In the genomic region with DNA sequence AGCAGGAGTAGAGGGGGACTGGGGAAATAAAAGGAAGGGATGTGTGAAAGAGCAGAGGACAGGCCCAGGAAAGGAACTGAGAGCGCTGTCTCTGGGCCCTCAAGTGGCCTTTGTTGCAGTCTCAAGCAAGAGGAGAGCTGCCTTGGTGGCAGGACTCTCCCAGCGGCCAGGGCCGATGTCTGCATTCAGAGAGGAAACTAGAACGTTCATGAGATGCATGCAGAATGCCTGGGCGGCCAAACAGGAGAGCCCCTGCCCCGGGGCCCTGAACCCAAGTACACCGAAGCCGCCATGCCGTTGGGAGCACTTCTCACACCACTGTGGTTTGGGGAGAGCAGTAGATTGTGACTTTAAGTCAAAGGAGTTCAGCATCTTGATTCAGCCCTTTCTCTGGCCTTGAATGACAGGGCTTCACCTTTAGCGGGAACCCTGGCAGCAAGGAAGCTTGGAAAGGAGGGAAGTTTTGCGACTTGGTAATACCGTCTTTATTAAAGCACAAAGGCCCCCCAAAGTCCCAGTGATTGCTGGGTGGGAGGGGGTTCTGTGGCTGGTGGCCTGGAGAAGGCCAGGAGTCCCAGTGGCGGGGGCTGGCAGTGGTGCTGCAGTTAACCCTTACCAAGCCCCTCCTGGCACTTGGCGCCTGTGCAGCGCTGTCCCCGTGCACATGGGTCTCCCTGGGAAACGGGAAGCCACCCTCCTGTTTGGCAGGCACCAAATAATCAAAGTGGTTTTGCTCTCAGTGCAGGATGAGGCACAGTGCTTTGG, we compare ENCODE assay signal across 30 cellular contexts. TPM values are rescaled to one million over a fixed set of nuclear protein-coding genes. Genes with fewer than 3 reads are reported as not detected.
"Had no signal": no experiment of that assay in that cellular context is flagged by ENCODE, and none has a peak within 500 bp of the region (broad histone marks: within the 10 kb centered on the region; RNA-seq: fewer than 3 reads in every experiment).

No MANE protein-coding gene starts in this region.

- H3K4me2 ChIP-seq: hepatocyte had no signal

- ATAC-seq: esophagus mucosa; gastrocnemius medialis; heart left ventricle; left cardiac atrium; left lung; natural killer cell; pancreas; right cardiac atrium; stimulated activated naive B cell treated with anti-CD40 and anti-IgM and Interleukin-4, amounts not matched to agents 10 μg/mL and 1 μg/mL and 100 μg/mL, for 72 hours; stimulated activated naive CD8-positive, alpha-beta T cell treated with anti-CD3 and anti-CD28 coated beads, Interleukin-15, amount 100 ng/mL, for 72 hours had no signal

- H2AFZ ChIP-seq: hepatocyte had no signal

- H3K27ac ChIP-seq: colonic mucosa, epithelial cell of prostate, gastrocnemius medialis, heart left ventricle, hepatocyte, left lung, neutrophil, pancreas, prostate gland, skin epidermis, suprapubic skin, transverse colon, vagina had no signal

- H3K27ac Mint-ChIP-seq: dendritic cell treated with granulocyte-macrophage colony-stimulating factor and Interleukin-4, amounts not matched to agents 40 ng/mL and 50 ng/mL, for 4 days; endodermal cell; natural killer cell; stimulated activated naive B cell treated with anti-CD40 and anti-IgM and Interleukin-4, amounts not matched to agents 10 μg/mL and 1 μg/mL and 100 μg/mL, for 72 hours; stimulated activated naive CD8-positive, alpha-beta T cell treated with anti-CD3 and anti-CD28 coated beads, Interleukin-15, amount 100 ng/mL, for 72 hours had no signal

- H3K4me1 ChIP-seq: colonic mucosa, gastrocnemius medialis, heart left ventricle, left lung, pancreas, prostate gland, suprapubic skin, transverse colon, vagina had no signal

- H3K4me1 Mint-ChIP-seq: endodermal cell; natural killer cell; stimulated activated naive CD8-positive, alpha-beta T cell treated with anti-CD3 and anti-CD28 coated beads, Interleukin-15, amount 100 ng/mL, for 72 hours had no signal

- H3K4me3 Mint-ChIP-seq: dendritic cell treated with granulocyte-macrophage colony-stimulating factor and Interleukin-4, amounts not matched to agents 40 ng/mL and 50 ng/mL, for 4 days; endodermal cell; natural killer cell; stimulated activated naive B cell treated with anti-CD40 and anti-IgM and Interleukin-4, amounts not matched to agents 10 μg/mL and 1 μg/mL and 100 μg/mL, for 72 hours; stimulated activated naive CD8-positive, alpha-beta T cell treated with anti-CD3 and anti-CD28 coated beads, Interleukin-15, amount 100 ng/mL, for 72 hours had no signal

- H3K4me3 ChIP-seq: colonic mucosa, gastrocnemius medialis, heart left ventricle, hepatocyte, left lung, pancreas, prostate gland, skin epidermis, suprapubic skin, transverse colon, vagina had no signal

- H3K36me3 ChIP-seq: colonic mucosa, gastrocnemius medialis, heart left ventricle, left lung, neutrophil, pancreas, prostate gland, suprapubic skin, transverse colon, vagina had no signal

- H3K27me3 ChIP-seq: colonic mucosa, gastrocnemius medialis, hepatocyte, neutrophil, pancreas, transverse colon, vagina had no signal

- H3K9me3 ChIP-seq: colonic mucosa, gastrocnemius medialis, heart left ventricle, left lung, neutrophil, pancreas, prostate gland, suprapubic skin, transverse colon, vagina had no signal

- H3K9me3 Mint-ChIP-seq: dendritic cell treated with granulocyte-macrophage colony-stimulating factor and Interleukin-4, amounts not matched to agents 40 ng/mL and 50 ng/mL, for 4 days; endodermal cell; natural killer cell; stimulated activated naive B cell treated with anti-CD40 and anti-IgM and Interleukin-4, amounts not matched to agents 10 μg/mL and 1 μg/mL and 100 μg/mL, for 72 hours; stimulated activated naive CD8-positive, alpha-beta T cell treated with anti-CD3 and anti-CD28 coated beads, Interleukin-15, amount 100 ng/mL, for 72 hours had no signal

- DNase-seq: colonic mucosa; effector CD8-positive, alpha-beta T cell; endodermal cell; foreskin fibroblast; gastrocnemius medialis; heart left ventricle; kidney; left cardiac atrium; mesendoderm; natural killer cell; pancreas; right cardiac atrium; stimulated activated CD4-positive, alpha-beta T cell treated with anti-CD3 and anti-CD28 coated beads, Interleukin-15, amount 100 ng/mL, for 24 hours; stimulated activated CD4-positive, alpha-beta T cell treated with anti-CD3 and anti-CD28 coated beads, Interleukin-2, amount 100 ng/mL, for 48 hours; stimulated activated naive B cell treated with anti-CD40 and anti-IgM and Interleukin-4, amounts not matched to agents 10 μg/mL and 1 μg/mL and 100 μg/mL, for 72 hours; stimulated activated naive CD8-positive, alpha-beta T cell treated with anti-CD3 and anti-CD28 coated beads, Interleukin-15, amount 100 ng/mL, for 72 hours; transverse colon had no signal

- H3K36me3 Mint-ChIP-seq: natural killer cell; stimulated activated naive B cell treated with anti-CD40 and anti-IgM and Interleukin-4, amounts not matched to agents 10 μg/mL and 1 μg/mL and 100 μg/mL, for 72 hours had no signal

RNA-seq across cellular contexts. Expression of gene SLC6A11, which starts 36.2 kb away (rescaled TPM):
- total RNA-seq: colonic mucosa, gastrocnemius medialis, heart left ventricle, left cardiac atrium, lung microvascular endothelial cell, myocyte, natural killer cell, renal cortical epithelial cell, right cardiac atrium, transverse colon had no signal
- polyA plus RNA-seq: heart left ventricle had no signal
